10 cellular contexts compared by ENCODE assay signal in the genomic region with DNA sequence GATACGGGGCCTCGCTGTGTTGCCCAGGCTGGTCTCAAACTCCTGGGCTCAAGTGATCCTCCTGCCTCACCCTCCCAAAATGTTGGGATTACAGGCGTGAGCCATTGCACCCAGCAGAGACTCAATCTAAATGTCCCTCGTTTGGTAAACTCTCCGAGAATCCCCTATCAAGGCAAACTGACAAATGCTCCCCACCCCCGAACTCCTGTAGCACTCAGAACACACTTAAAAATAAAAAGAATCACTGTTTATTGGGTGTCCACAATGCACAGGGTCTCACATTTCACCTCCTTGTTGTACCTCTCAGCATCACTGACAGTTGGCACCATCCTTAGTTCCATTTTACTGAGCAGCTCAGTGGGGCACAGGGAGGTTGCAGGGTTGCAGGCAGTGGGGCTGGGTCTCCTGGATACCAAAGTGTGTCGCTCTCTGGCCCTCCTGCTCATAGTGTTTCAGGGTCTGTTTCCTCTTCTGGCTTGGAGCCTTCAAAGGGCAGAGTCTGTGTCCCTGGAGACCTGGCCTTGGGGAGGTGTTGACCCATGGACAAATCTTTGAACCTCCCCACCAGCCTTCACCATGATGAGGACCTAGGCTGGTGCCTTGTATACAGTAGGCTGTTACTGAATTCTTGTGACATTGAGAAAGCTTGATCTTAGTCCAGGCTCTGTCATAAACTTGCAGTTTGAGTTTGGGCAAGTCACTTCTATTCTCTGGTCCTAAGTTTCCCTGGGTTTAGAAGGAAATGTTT. TPM values are rescaled to one million over a fixed set of nuclear protein-coding genes. Genes with fewer than 3 reads are reported as not detected.
DNase-seq lines count a peak whose midpoint lies in the region; ATAC-seq and TF ChIP-seq lines count a peak whose summit lies in the region.
"Had no signal": no experiment of that assay in that cellular context is flagged by ENCODE, and none has a peak within 500 bp of the region (broad histone marks: within the 10 kb centered on the region; RNA-seq: fewer than 3 reads in every experiment).

No MANE protein-coding gene starts in this region.

- H3K27me3 Mint-ChIP-seq in CD14-positive monocyte (ENCODE audit: low read depth in 3 of 3): peaks cover 1 to 3% (median 2%) of the 10 kb centered on the region in 3 donors
- H3K27me3 Mint-ChIP-seq in activated B cell treated with CpG ODN at 0.5 μM for 24 hours: no peaks in the 10 kb centered on the region
- no peaks in the 10 kb centered on the region for H3K27me3 Mint-ChIP-seq in naive thymus-derived CD4-positive, alpha-beta T cell

- no peaks in the 10 kb centered on the region for H3K9me3 Mint-ChIP-seq in CD14-positive monocyte
- H3K9me3 Mint-ChIP-seq in activated B cell treated with CpG ODN at 0.5 μM for 24 hours: no peaks in the 10 kb centered on the region
- no peaks in the 10 kb centered on the region for H3K9me3 Mint-ChIP-seq in naive thymus-derived CD4-positive, alpha-beta T cell

- H3K36me3 Mint-ChIP-seq in CD14-positive monocyte (no peaks in the 10 kb centered on the region), activated B cell treated with CpG ODN at 0.5 μM for 24 hours (ENCODE audit: low read depth) (no peaks in the 10 kb centered on the region)
- no peaks in the 10 kb centered on the region for H3K36me3 Mint-ChIP-seq in naive thymus-derived CD4-positive, alpha-beta T cell

- H3K4me3 Mint-ChIP-seq in CD14-positive monocyte (peak overlapping the region; percentile 59 to 68), activated B cell treated with CpG ODN at 0.5 μM for 24 hours (peak overlapping the region; percentile 56)
- peak overlapping the region in 8 of 10 donors; percentile 1 to 76 (median 32) for H3K4me3 Mint-ChIP-seq in naive thymus-derived CD4-positive, alpha-beta T cell

- CTCF ChIA-PET in activated B cell treated with CpG ODN at 0.5 μM for 24 hours (lab: Charles Lee): no interaction called here
- CTCF ChIA-PET in naive thymus-derived CD4-positive, alpha-beta T cell (lab: Charles Lee): no interaction called here

- peak; percentile 1 for ATAC-seq in GM18505 (IDR thresholded peaks at IDR 0.05; ENCODE audit: unreplicated experiment)
- ATAC-seq in activated B cell treated with CpG ODN at 0.5 μM for 24 hours (ENCODE audit: low read depth): peak; percentile 17
- no peak for ATAC-seq in naive thymus-derived CD4-positive, alpha-beta T cell
- ATAC-seq in HG03095 (IDR thresholded peaks at IDR 0.05; ENCODE audit: unreplicated experiment): no peak
- no peak for ATAC-seq in GM18519 (IDR thresholded peaks at IDR 0.05; ENCODE audit: low FRiP score, unreplicated experiment)

- no peaks in the 10 kb centered on the region for H3K27me3 ChIP-seq in naive thymus-derived CD4-positive, alpha-beta T cell (ENCODE audit: control insufficient read depth in 2 of 2, insufficient read depth in 2 of 2, low read length in 2 of 2)

- no peak for TF ChIP-seq POLR2A in GM18505 (IDR thresholded peaks at IDR 0.05; ENCODE audit: borderline replicate concordance, extremely low read depth, insufficient read depth, insufficient read length)

- H3K27ac ChIP-seq in naive thymus-derived CD4-positive, alpha-beta T cell (ENCODE audit: low read depth, low read length): no peak overlapping the region

- no peaks in the 10 kb centered on the region for H3K36me3 ChIP-seq in naive thymus-derived CD4-positive, alpha-beta T cell (ENCODE audit: control insufficient read depth in 2 of 3, insufficient read depth in 3 of 3, low read length in 3 of 3)

- intact Hi-C loops in CD14-positive monocyte (cut with micrococcal nuclease) (loop anchor here (2.0 to 5.0 kb wide), 3 partner anchors 13 to 70 kb away; no protein-coding TSS in a partner anchor), activated B cell treated with CpG ODN at 0.5 μM for 24 hours (cut with micrococcal nuclease) (loop anchor here (2.0 kb wide), 2 partner anchors 13 to 67 kb away; no protein-coding TSS in a partner anchor)
- intact Hi-C loops in naive thymus-derived CD4-positive, alpha-beta T cell (cut with micrococcal nuclease): no loop called here

- TF ChIP-seq CTCF in CD14-positive monocyte (IDR thresholded peaks at IDR 0.05) (no peak), activated B cell treated with CpG ODN at 0.5 μM for 24 hours (IDR thresholded peaks at IDR 0.05) (no peak)

- H3K4me3 ChIP-seq in naive thymus-derived CD4-positive, alpha-beta T cell (ENCODE audit: low read length): no peak overlapping the region

- H3K9me3 ChIP-seq in naive thymus-derived CD4-positive, alpha-beta T cell (ENCODE audit: control insufficient read depth in 2 of 3, low read length in 3 of 3): no peaks in the 10 kb centered on the region

- no peak for DNase-seq in CD14-positive monocyte (ENCODE audit: low spot score)
- DNase-seq in activated B cell treated with CpG ODN at 0.5 μM for 24 hours: no peak
- DNase-seq in naive thymus-derived CD4-positive, alpha-beta T cell: no peak
- DNase-seq in Ammon's horn (ENCODE audit: low spot score): no peak
- DNase-seq in middle frontal gyrus (ENCODE audit: extremely low spot score, low spot score): no peak
- DNase-seq: activated T-cell treated with anti-CD3 and anti-CD28 coated beads, Interleukin-2, amount 50 U/mL, for 1 hour; NCI-H1694 had no signal

- H3K4me1 Mint-ChIP-seq in CD14-positive monocyte (peaks cover 54% of the 10 kb centered on the region), activated B cell treated with CpG ODN at 0.5 μM for 24 hours (peaks cover 50% of the 10 kb centered on the region)
- peaks cover 8 to 27% (median 19%) of the 10 kb centered on the region in 7 donors for H3K4me1 Mint-ChIP-seq in naive thymus-derived CD4-positive, alpha-beta T cell

- peak overlapping the region; percentile 89 to 98 (median 94) for H3K27ac Mint-ChIP-seq in CD14-positive monocyte
- H3K27ac Mint-ChIP-seq in activated B cell treated with CpG ODN at 0.5 μM for 24 hours: peak overlapping the region; percentile 84
- H3K27ac Mint-ChIP-seq in naive thymus-derived CD4-positive, alpha-beta T cell: peak overlapping the region in 6 of 9 donors; percentile 4 to 70 (median 46)

- no peaks in the 10 kb centered on the region for H3K4me1 ChIP-seq in naive thymus-derived CD4-positive, alpha-beta T cell (ENCODE audit: control insufficient read depth in 2 of 2, insufficient read depth in 2 of 2, low read length in 2 of 2)

- POLR2A ChIA-PET in activated B cell treated with CpG ODN at 0.5 μM for 24 hours (lab: Charles Lee): interaction anchor here (0.6 to 4.1 kb wide), 13 partner anchors 9 to 741 kb away, joined by 3 to 52 read pairs (median 5); partner anchors contain the start of genes MANBAL and SRC
- POLR2A ChIA-PET in naive thymus-derived CD4-positive, alpha-beta T cell (lab: Charles Lee): no interaction called here

RNA-seq across cellular contexts. Expression of gene SRC, which starts 8.6 kb away (rescaled TPM):
- polyA plus RNA-seq in CD14-positive monocyte: 1 to 10 TPM; 4.9 to 6.8 TPM
- 62.9 and 72.7 TPM in 2 replicates for total RNA-seq in activated B cell treated with CpG ODN at 0.5 μM for 24 hours
- total RNA-seq in naive thymus-derived CD4-positive, alpha-beta T cell: 10 to 100 TPM in 1 of 5 experiments, 1 to 10 TPM in 4; 2.8 to 26.6 (median 4.4) TPM
- polyA plus RNA-seq in naive thymus-derived CD4-positive, alpha-beta T cell: under 1 TPM; 0.63 to 0.82 TPM

RNA-seq across cellular contexts. Expression of gene MANBAL, which starts 47.9 kb away (rescaled TPM):
- polyA plus RNA-seq in CD14-positive monocyte: 10 to 100 TPM; 17.1 to 17.3 TPM
- 20.1 and 21.0 TPM in 2 replicates for total RNA-seq in activated B cell treated with CpG ODN at 0.5 μM for 24 hours
- total RNA-seq in naive thymus-derived CD4-positive, alpha-beta T cell: 10 to 100 TPM in 3 of 5 experiments, 1 to 10 TPM in 2; 4.2 to 12.3 (median 11.5) TPM
- 10 to 100 TPM; 21.2 to 28.4 TPM for polyA plus RNA-seq in naive thymus-derived CD4-positive, alpha-beta T cell

Comparison
In these comparisons a context has a peak if more than half of its experiments do, and no peak if none do; other contexts are left out.
1. ATAC-seq: peak in GM18505 (single experiment) and activated B cell treated with CpG ODN at 0.5 μM for 24 hours (single experiment); none in naive thymus-derived CD4-positive, alpha-beta T cell (single experiment), HG03095 (single experiment) and GM18519 (single experiment).
2. intact Hi-C loops: an anchor here in CD14-positive monocyte (2.0 to 5.0 kb wide) and activated B cell treated with CpG ODN at 0.5 μM for 24 hours (2.0 kb wide); none called in naive thymus-derived CD4-positive, alpha-beta T cell.
3. Peak in every context shown above with its lines, with median percentiles within 50 percentile points of each other: H3K27ac Mint-ChIP-seq and H3K4me3 Mint-ChIP-seq.